ENCODE assay signal across 14 cellular contexts in genomic region chr9:131018621-131019020, GRCh38. TPM values are rescaled to one million over a fixed set of nuclear protein-coding genes. Genes with fewer than 3 reads are reported as not detected.
A peak's percentile ranks its signal among the peaks of the same experiment; 100 is the strongest.
DNase-seq lines count a peak whose midpoint lies in the region; ATAC-seq and TF ChIP-seq lines count a peak whose summit lies in the region.
"Had no signal": no experiment of that assay in that cellular context is flagged by ENCODE, and none has a peak within 500 bp of the region (broad histone marks: within the 10 kb centered on the region; RNA-seq: fewer than 3 reads in every experiment).

No MANE protein-coding gene starts in this region.

- no peaks in the 10 kb centered on the region for H3K36me3 ChIP-seq in Karpas-422 (ENCODE audit: insufficient read depth, low read length)

- H3K9ac ChIP-seq in Karpas-422 (ENCODE audit: low read length) = no peak overlapping the region

- H3K9me3 ChIP-seq in Karpas-422 (ENCODE audit: low read length) = no peaks in the 10 kb centered on the region

- 0 out of 2 replicates have a peak, but pooled peaks have one; percentile 11 for TF ChIP-seq CTCF in WI38 (IDR thresholded peaks at IDR 0.05; ENCODE audit: low read depth, low read length)

- H3K4me3 ChIP-seq in Karpas-422 (ENCODE audit: low read length) (no peak overlapping the region), WI38 (ENCODE audit: low read depth, low read length) (no peak overlapping the region)

- DNase-seq in ELF-1 (ENCODE audit: low read depth, low spot score) (peak; percentile 29), Karpas-422 (peak; percentile 45), left lobe of liver (ENCODE audit: low spot score) (no peak), cerebellar nuclear complex (lab: John Stamatoyannopoulos, UW) (no peak)
- DNase-seq: activated CD4-positive, alpha-beta T cell treated with anti-CD3 and anti-CD28 coated beads, Interleukin-2, amount 50 U/mL, for 4 hours; activated effector memory CD4-positive, alpha-beta T cell treated with anti-CD3 and anti-CD28 coated beads, Interleukin-2, amount 50 U/mL, for 16 hours; CD4-positive, CD25-positive, alpha-beta regulatory T cell; KG1; NCI-H345; stimulated activated CD4-positive, alpha-beta T cell treated with anti-CD3 and anti-CD28 coated beads, Interleukin-12 subunit alpha, Interleukin-12 subunit beta, amount 100 ng/mL, for 4 hours had no signal

- peak; percentile 37 for ATAC-seq in left lobe of liver
- ATAC-seq in HG02852 (IDR thresholded peaks at IDR 0.05; ENCODE audit: unreplicated experiment) = no peak
- no peak for ATAC-seq in GM18511 (IDR thresholded peaks at IDR 0.05; ENCODE audit: unreplicated experiment)
- no peak for ATAC-seq in HG03457 (IDR thresholded peaks at IDR 0.05; ENCODE audit: unreplicated experiment)

- H3K4me2 ChIP-seq in Karpas-422 (ENCODE audit: low read depth, low read length, poor library complexity, severe bottlenecking) = no peak overlapping the region

- H2AFZ ChIP-seq in Karpas-422 (ENCODE audit: low read length) = no peak overlapping the region

- H3K27ac ChIP-seq in Karpas-422 (ENCODE audit: low read length) = no peak overlapping the region

- no peaks in the 10 kb centered on the region for H3K9me2 ChIP-seq in Karpas-422 (replicated peaks; ENCODE audit: insufficient read depth, low read length)

- H3K27me3 ChIP-seq in Karpas-422 (ENCODE audit: low read length) = no peaks in the 10 kb centered on the region

- H4K20me1 ChIP-seq in Karpas-422 (ENCODE audit: insufficient read depth, low read depth, low read length) = no peaks in the 10 kb centered on the region

- H3K4me1 ChIP-seq in Karpas-422 (ENCODE audit: low read length) = no peaks in the 10 kb centered on the region

- H3K79me2 ChIP-seq in Karpas-422 (ENCODE audit: low read length) = no peaks in the 10 kb centered on the region

RNA-seq across cellular contexts. Expression of gene LAMC3, which starts 9.6 kb away (rescaled TPM):
- not detected in 2 replicates for total RNA-seq in Karpas-422 (2014; rRNA removed; shearing (Covaris generic); ENCODE audit: low replicate concordance)
- total RNA-seq in left lobe of liver = 7.1 TPM

Comparison
In these comparisons a context has a peak if more than half of its experiments do, and no peak if none do; other contexts are left out.
1. DNase-seq: peak in ELF-1 (single experiment) and Karpas-422 (single experiment); none in left lobe of liver (single experiment) and cerebellar nuclear complex (0 of 2).